16 cellular contexts compared by ENCODE assay signal in genomic region chr6:134553941-134554340, GRCh38.
"Had no signal": no experiment of that assay in that cellular context is flagged by ENCODE, and none has a peak within 500 bp of the region (broad histone marks: within the 10 kb centered on the region; RNA-seq: fewer than 3 reads in every experiment).

No MANE protein-coding gene starts in this region.

- H3K27ac ChIP-seq: dorsolateral prefrontal cortex, parathyroid adenoma, vagina had no signal

- H3K27me3 ChIP-seq: dorsolateral prefrontal cortex, vagina had no signal

- H3K27ac Mint-ChIP-seq: activated naive CD8-positive, alpha-beta T cell; activated T-cell treated with anti-CD3 and anti-CD28 coated beads, Interleukin-2, amount 50 U/mL, for 24 hours had no signal

- H3K36me3 Mint-ChIP-seq: naive B cell had no signal

- H3K4me1 Mint-ChIP-seq: naive B cell had no signal

- H3K79me2 ChIP-seq: parathyroid adenoma had no signal

- H3K36me3 ChIP-seq: vagina had no signal

- H3K4me3 Mint-ChIP-seq: activated naive CD8-positive, alpha-beta T cell; activated T-cell treated with anti-CD3 and anti-CD28 coated beads, Interleukin-2, amount 50 U/mL, for 24 hours; naive B cell had no signal

- DNase-seq: activated CD4-positive, alpha-beta T cell treated with anti-CD3 and anti-CD28 coated beads, Interleukin-2, amount 50 U/mL, for 4 hours; activated CD4-positive, CD25-positive, alpha-beta regulatory T cell treated with anti-CD3 and anti-CD28 coated beads, Interleukin-2, amount 50 U/mL, for 72 hours; activated effector memory CD4-positive, alpha-beta T cell treated with Interleukin-2 at 50 U/mL for 16 hours; activated T-cell treated with anti-CD3 and anti-CD28 coated beads, Interleukin-2, amount 50 U/mL, for 24 hours; anterior cingulate cortex; dorsolateral prefrontal cortex; glutamatergic neuron; left colon; naive B cell; retina; small intestine; T-helper 9 cell had no signal

- H2AFZ ChIP-seq: parathyroid adenoma had no signal

- H3K9me3 Mint-ChIP-seq: naive B cell had no signal

- H3K27me3 Mint-ChIP-seq: activated naive CD8-positive, alpha-beta T cell; activated T-cell treated with anti-CD3 and anti-CD28 coated beads, Interleukin-2, amount 50 U/mL, for 24 hours had no signal

- H3K9me3 ChIP-seq: vagina had no signal

- ATAC-seq: left colon had no signal

- FAIRE-seq: bronchial epithelial cell, small intestine had no signal

- H3K4me3 ChIP-seq: dorsolateral prefrontal cortex, vagina had no signal

- H3K9ac ChIP-seq: parathyroid adenoma had no signal
